8 cellular contexts compared by ENCODE assay signal in the genomic region with DNA sequence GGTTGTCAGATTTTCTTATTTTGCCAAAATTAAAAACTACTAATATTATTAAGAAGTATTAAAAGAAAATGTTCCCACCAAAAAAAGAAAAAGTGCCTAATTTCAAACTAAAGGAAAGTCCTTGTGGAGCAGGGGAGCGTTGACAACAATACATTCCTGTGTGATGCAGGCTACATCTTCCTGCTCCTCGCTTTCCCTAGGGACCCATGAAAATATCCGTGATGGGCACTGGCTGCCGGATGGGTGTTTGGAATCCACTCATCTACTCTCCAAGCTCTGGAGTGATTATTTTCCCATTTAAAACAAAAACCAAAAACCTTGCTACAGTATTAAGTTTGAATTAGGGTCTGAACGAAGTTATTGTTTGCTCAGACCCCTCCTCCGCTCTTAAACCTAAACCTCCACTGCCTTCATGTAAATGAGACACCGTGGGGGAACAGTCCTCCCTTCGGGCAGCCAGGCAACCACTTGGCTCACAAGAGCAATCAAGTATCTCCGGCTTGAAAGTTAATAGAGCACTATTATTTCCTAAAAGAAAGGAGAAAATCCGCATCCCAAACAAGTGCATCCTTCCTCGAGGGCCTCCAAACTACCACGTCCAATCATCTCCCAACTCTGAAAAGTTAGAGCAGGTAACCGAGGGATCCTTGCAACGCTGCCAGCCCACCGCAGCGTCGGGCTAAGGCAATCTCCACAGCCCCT. TPM values are rescaled to one million over a fixed set of nuclear protein-coding genes. Genes with fewer than 3 reads are reported as not detected.
DNase-seq lines count a peak whose midpoint lies in the region; TF ChIP-seq lines count a peak whose summit lies in the region.

No MANE protein-coding gene starts in this region.

- no peaks in the 10 kb centered on the region for H3K36me3 Mint-ChIP-seq in activated naive CD4-positive, alpha-beta T cell treated with anti-CD3 and anti-CD28 coated beads, Interleukin-2, amount 50 U/mL, for 24 hours

- DNase-seq in activated naive CD4-positive, alpha-beta T cell treated with anti-CD3 and anti-CD28 coated beads, Interleukin-2, amount 50 U/mL, for 16 hours, result no peak
- peak; percentile 58 for DNase-seq in astrocyte of the hippocampus (ENCODE audit: low read depth, low spot score)
- DNase-seq in tibial artery, result no peak
- no peak for DNase-seq in NCI-H1436 (lab: John Stamatoyannopoulos, UW)
- no peak for DNase-seq in DMS79 treated with DMSO at 0.1 percent for 48 hours (lab: John Stamatoyannopoulos, UW)
- DNase-seq in mucosa of gallbladder (ENCODE audit: low spot score), result no peak

- H3K9me3 ChIP-seq in liver (ENCODE audit: control insufficient read depth in 4 of 4, low read length in 3 of 4) (no peaks in the 10 kb centered on the region), tibial artery (no peaks in the 10 kb centered on the region)

- peak overlapping the region; percentile 69 to 90 for H3K9ac ChIP-seq in liver (ENCODE audit: low read depth in 1 of 2, low read length in 2 of 2)

- H3K4me3 Mint-ChIP-seq in activated naive CD4-positive, alpha-beta T cell treated with anti-CD3 and anti-CD28 coated beads, Interleukin-2, amount 50 U/mL, for 24 hours, result peak overlapping the region; percentile 67

- H3K27me3 Mint-ChIP-seq in activated naive CD4-positive, alpha-beta T cell treated with anti-CD3 and anti-CD28 coated beads, Interleukin-2, amount 50 U/mL, for 24 hours, result peaks cover 26% of the 10 kb centered on the region

- H3K27ac ChIP-seq in liver (ENCODE audit: low read depth in 1 of 2, low read length in 2 of 2) (peak overlapping the region; percentile 83 to 96), tibial artery (peak overlapping the region; percentile 98 to 99)

- WGBS in liver, result 34% methylated on average over 17 of the region's 17 CpGs

- H3K4me1 ChIP-seq in liver (ENCODE audit: control insufficient read depth in 4 of 4, insufficient read depth in 4 of 4, low read length in 3 of 4) (peaks cover 4 to 10% (median 8%) of the 10 kb centered on the region in 4 donors), tibial artery (peaks cover 0 to 58% (median 34%) of the 10 kb centered on the region in 4 donors)

- intact Hi-C loops in tibial artery (cut with DNase I; ENCODE audit: low total_unique reads), result loop anchor here (5.0 to 10.0 kb wide), 2 partner anchors 51 to 108 kb away; no protein-coding TSS in a partner anchor

- H3K4me3 ChIP-seq in liver (ENCODE audit: low read depth in 1 of 3, low read length in 3 of 3), result peak overlapping the region; percentile 53 to 87 (median 75)
- H3K4me3 ChIP-seq in tibial artery, result peak overlapping the region; percentile 93 to 94

- H3K27me3 ChIP-seq in liver (ENCODE audit: control insufficient read depth in 4 of 4, insufficient read depth in 4 of 4, low read length in 3 of 4) (no peaks in the 10 kb centered on the region), tibial artery (no peaks in the 10 kb centered on the region)

- no peaks in the 10 kb centered on the region for H3K36me3 ChIP-seq in liver (ENCODE audit: control insufficient read depth in 4 of 4, insufficient read depth in 3 of 4, low read depth in 1 of 4, low read length in 3 of 4)
- no peaks in the 10 kb centered on the region for H3K36me3 ChIP-seq in tibial artery

- peaks cover 4% of the 10 kb centered on the region for H3K4me1 Mint-ChIP-seq in activated naive CD4-positive, alpha-beta T cell treated with anti-CD3 and anti-CD28 coated beads, Interleukin-2, amount 50 U/mL, for 24 hours

- H3K27ac Mint-ChIP-seq in activated naive CD4-positive, alpha-beta T cell treated with anti-CD3 and anti-CD28 coated beads, Interleukin-2, amount 50 U/mL, for 24 hours, result no peak overlapping the region

- TF ChIP-seq CTCF in liver (IDR thresholded peaks at IDR 0.05; ENCODE audit: low read depth, low read length, missing input control) (no peak), tibial artery (IDR thresholded peaks at IDR 0.05) (no peak)

- no peak for TF ChIP-seq RAD21 in liver (IDR thresholded peaks at IDR 0.05)

- H3K9me3 Mint-ChIP-seq in activated naive CD4-positive, alpha-beta T cell treated with anti-CD3 and anti-CD28 coated beads, Interleukin-2, amount 50 U/mL, for 24 hours, result no peaks in the 10 kb centered on the region

TF ChIP-seq in liver, 16 proteins besides CTCF, POLR2A, EP300 and RAD21:
- TF ChIP-seq, protein P1, sequence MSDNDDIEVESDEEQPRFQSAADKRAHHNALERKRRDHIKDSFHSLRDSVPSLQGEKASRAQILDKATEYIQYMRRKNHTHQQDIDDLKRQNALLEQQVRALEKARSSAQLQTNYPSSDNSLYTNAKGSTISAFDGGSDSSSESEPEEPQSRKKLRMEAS (IDR thresholded peaks at IDR 0.05), result no peak
- TF ChIP-seq YY1 (IDR thresholded peaks at IDR 0.05), result no peak
- TF ChIP-seq TAF1 (conservative IDR thresholded peaks at IDR 0.05), result no peak
- TF ChIP-seq, protein P2, sequence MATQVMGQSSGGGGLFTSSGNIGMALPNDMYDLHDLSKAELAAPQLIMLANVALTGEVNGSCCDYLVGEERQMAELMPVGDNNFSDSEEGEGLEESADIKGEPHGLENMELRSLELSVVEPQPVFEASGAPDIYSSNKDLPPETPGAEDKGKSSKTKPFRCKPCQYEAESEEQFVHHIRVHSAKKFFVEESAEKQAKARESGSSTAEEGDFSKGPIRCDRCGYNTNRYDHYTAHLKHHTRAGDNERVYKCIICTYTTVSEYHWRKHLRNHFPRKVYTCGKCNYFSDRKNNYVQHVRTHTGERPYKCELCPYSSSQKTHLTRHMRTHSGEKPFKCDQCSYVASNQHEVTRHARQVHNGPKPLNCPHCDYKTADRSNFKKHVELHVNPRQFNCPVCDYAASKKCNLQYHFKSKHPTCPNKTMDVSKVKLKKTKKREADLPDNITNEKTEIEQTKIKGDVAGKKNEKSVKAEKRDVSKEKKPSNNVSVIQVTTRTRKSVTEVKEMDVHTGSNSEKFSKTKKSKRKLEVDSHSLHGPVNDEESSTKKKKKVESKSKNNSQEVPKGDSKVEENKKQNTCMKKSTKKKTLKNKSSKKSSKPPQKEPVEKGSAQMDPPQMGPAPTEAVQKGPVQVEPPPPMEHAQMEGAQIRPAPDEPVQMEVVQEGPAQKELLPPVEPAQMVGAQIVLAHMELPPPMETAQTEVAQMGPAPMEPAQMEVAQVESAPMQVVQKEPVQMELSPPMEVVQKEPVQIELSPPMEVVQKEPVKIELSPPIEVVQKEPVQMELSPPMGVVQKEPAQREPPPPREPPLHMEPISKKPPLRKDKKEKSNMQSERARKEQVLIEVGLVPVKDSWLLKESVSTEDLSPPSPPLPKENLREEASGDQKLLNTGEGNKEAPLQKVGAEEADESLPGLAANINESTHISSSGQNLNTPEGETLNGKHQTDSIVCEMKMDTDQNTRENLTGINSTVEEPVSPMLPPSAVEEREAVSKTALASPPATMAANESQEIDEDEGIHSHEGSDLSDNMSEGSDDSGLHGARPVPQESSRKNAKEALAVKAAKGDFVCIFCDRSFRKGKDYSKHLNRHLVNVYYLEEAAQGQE (IDR thresholded peaks at IDR 0.05), result no peak
- TF ChIP-seq, protein P3, sequence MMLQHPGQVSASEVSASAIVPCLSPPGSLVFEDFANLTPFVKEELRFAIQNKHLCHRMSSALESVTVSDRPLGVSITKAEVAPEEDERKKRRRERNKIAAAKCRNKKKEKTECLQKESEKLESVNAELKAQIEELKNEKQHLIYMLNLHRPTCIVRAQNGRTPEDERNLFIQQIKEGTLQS (IDR thresholded peaks at IDR 0.05), result no peak
- TF ChIP-seq NR2F2 (IDR thresholded peaks at IDR 0.05), result no peak
- no peak for TF ChIP-seq RXRA (IDR thresholded peaks at IDR 0.05)
- no peak for TF ChIP-seq FOXA1 (IDR thresholded peaks at IDR 0.05)
- TF ChIP-seq, protein P4, sequence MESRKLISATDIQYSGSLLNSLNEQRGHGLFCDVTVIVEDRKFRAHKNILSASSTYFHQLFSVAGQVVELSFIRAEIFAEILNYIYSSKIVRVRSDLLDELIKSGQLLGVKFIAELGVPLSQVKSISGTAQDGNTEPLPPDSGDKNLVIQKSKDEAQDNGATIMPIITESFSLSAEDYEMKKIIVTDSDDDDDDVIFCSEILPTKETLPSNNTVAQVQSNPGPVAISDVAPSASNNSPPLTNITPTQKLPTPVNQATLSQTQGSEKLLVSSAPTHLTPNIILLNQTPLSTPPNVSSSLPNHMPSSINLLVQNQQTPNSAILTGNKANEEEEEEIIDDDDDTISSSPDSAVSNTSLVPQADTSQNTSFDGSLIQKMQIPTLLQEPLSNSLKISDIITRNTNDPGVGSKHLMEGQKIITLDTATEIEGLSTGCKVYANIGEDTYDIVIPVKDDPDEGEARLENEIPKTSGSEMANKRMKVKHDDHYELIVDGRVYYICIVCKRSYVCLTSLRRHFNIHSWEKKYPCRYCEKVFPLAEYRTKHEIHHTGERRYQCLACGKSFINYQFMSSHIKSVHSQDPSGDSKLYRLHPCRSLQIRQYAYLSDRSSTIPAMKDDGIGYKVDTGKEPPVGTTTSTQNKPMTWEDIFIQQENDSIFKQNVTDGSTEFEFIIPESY (IDR thresholded peaks at IDR 0.05), result no peak
- TF ChIP-seq EGR1 (IDR thresholded peaks at IDR 0.05; ENCODE audit: low read depth in 2 of 2), result no peak
- no peak for TF ChIP-seq GABPA (IDR thresholded peaks at IDR 0.05 in 1 of 2, conservative IDR thresholded peaks at IDR 0.05 in 1 of 2)
- TF ChIP-seq JUND (IDR thresholded peaks at IDR 0.05), result no peak
- TF ChIP-seq SP1 (IDR thresholded peaks at IDR 0.05), result no peak
- TF ChIP-seq HNF4A (conservative IDR thresholded peaks at IDR 0.05), result no peak
- no peak for TF ChIP-seq FOXA2 (IDR thresholded peaks at IDR 0.05)
- no peak for TF ChIP-seq HNF4G (IDR thresholded peaks at IDR 0.05)

RNA-seq across cellular contexts. Expression of a gene that starts 1.5 kb away (rescaled TPM):
- total RNA-seq in liver (10 to 100 TPM; 43.0 to 66.6 TPM), mucosa of gallbladder (257 TPM)
- polyA plus RNA-seq in liver, result 10 to 100 TPM; 16.9 to 53.0 TPM

RNA-seq across cellular contexts. Expression of a gene that starts 48.9 kb away (rescaled TPM):
- total RNA-seq in liver (under 1 TPM in 1 of 2 donors, not detected in 1; under 0.01 TPM), mucosa of gallbladder (248 TPM)
- polyA plus RNA-seq in liver, result under 1 TPM in 1 of 2 donors, not detected in 1; 0.45 TPM

Comparison
In these comparisons a context has a peak if more than half of its experiments do, and no peak if none do; other contexts are left out.
1. RNA of a gene that starts 48.9 kb away (total RNA-seq): 248 TPM in mucosa of gallbladder (single experiment); under 0.01 TPM in liver; every median in the first group is over 100 times any median in the second.